Comparison of ENCODE assay signal across 8 cellular contexts in genomic region chr16:73232555-73233422, GRCh38.
DNase-seq lines count a peak whose midpoint lies in the region; ATAC-seq and TF ChIP-seq lines count a peak whose summit lies in the region.

No MANE protein-coding gene starts in this region.

- H3K79me1 ChIP-seq in mesenchymal stem cell (replicated peaks; ENCODE audit: low read length, poor library complexity, severe bottlenecking): no peaks in the 10 kb centered on the region

- H2BK12ac ChIP-seq in mesenchymal stem cell (ENCODE audit: low read length in 2 of 2): no peak overlapping the region

- H2AFZ ChIP-seq in mesenchymal stem cell (ENCODE audit: low read depth, low read length): no peak overlapping the region

- no peaks in the 10 kb centered on the region for H3K9me3 ChIP-seq in HUES48 (ENCODE audit: control insufficient read depth, insufficient read depth, low read length)
- H3K9me3 ChIP-seq in mesenchymal stem cell (ENCODE audit: control insufficient read depth, low read length): no peaks in the 10 kb centered on the region

- H2BK15ac ChIP-seq in mesenchymal stem cell (ENCODE audit: low read depth, poor library complexity, severe bottlenecking): no peak overlapping the region

- no peak overlapping the region for H3K14ac ChIP-seq in mesenchymal stem cell (ENCODE audit: low read length in 2 of 2)

- DNase-seq in ACHN (peak; percentile 87), choroid plexus epithelial cell (ENCODE audit: low read depth) (peak; percentile 94), mesenchymal stem cell (peak; percentile 87), NCI-H187 (lab: John Stamatoyannopoulos, UW) (no peak)
- DNase-seq in activated effector memory CD4-positive, alpha-beta T cell treated with anti-CD3 and anti-CD28 coated beads, Interleukin-2, amount 50 U/mL, for 16 hours: no peak

- no peak overlapping the region for H3K9ac ChIP-seq in HUES48 (ENCODE audit: low read depth, low read length)
- peak overlapping the region; percentile 79 for H3K9ac ChIP-seq in mesenchymal stem cell (ENCODE audit: low read length)

- WGBS in mesenchymal stem cell: 63% methylated on average over 26 of the region's 27 CpGs

- no peak overlapping the region for H4K91ac ChIP-seq in mesenchymal stem cell (ENCODE audit: low read length)

- H3K4me2 ChIP-seq in mesenchymal stem cell (ENCODE audit: low read length, poor library complexity, severe bottlenecking): no peak overlapping the region

- no peak overlapping the region for H4K8ac ChIP-seq in mesenchymal stem cell (ENCODE audit: low read length)

- in situ Hi-C loops in ACHN (cut with HindIII; ENCODE audit: low pct_ligation_motif_present, low pct_unique_long_range_greater_than_20kb, low sequenced_read_pairs): no loop called here

- H3K4me3 ChIP-seq in HUES48 (ENCODE audit: low read depth, low read length): peak overlapping the region; percentile 3; the same call in 1 of the 2 replicates
- peak overlapping the region; percentile 33 for H3K4me3 ChIP-seq in choroid plexus epithelial cell (ENCODE audit: low read depth, low read length)
- peak overlapping the region in 1 of 2 experiments; percentile 75 for H3K4me3 ChIP-seq in mesenchymal stem cell (ENCODE audit: insufficient read depth in 1 of 2, low read depth in 1 of 2, low read length in 2 of 2)

- H3K4me1 ChIP-seq in HUES48 (ENCODE audit: control insufficient read depth, insufficient read depth, low read length) (peaks cover 6% of the 10 kb centered on the region; the same call in 1 of the 2 replicates), mesenchymal stem cell (ENCODE audit: control insufficient read depth, insufficient read depth, low read depth, low read length) (no peaks in the 10 kb centered on the region)

- H3K36me3 ChIP-seq in HUES48 (ENCODE audit: control insufficient read depth, insufficient read depth, low read length): no peaks in the 10 kb centered on the region
- no peaks in the 10 kb centered on the region for H3K36me3 ChIP-seq in mesenchymal stem cell (ENCODE audit: control insufficient read depth in 1 of 2, insufficient read depth in 2 of 2, low read depth in 1 of 2, low read length in 2 of 2)

- H2BK120ac ChIP-seq in mesenchymal stem cell (ENCODE audit: low read depth, low read length): no peak overlapping the region

- ATAC-seq in GM21825 (IDR thresholded peaks at IDR 0.05; ENCODE audit: unreplicated experiment): no peak
- no peak for ATAC-seq in HG03565 (IDR thresholded peaks at IDR 0.05; ENCODE audit: unreplicated experiment)

- H3K18ac ChIP-seq in mesenchymal stem cell (ENCODE audit: low read depth in 1 of 2, low read length in 2 of 2): no peak overlapping the region

- no peak overlapping the region for H2AK5ac ChIP-seq in mesenchymal stem cell (ENCODE audit: low read length, severe bottlenecking)

- H3K27me3 ChIP-seq in HUES48 (ENCODE audit: control insufficient read depth, insufficient read depth, low read length): peaks cover 13% of the 10 kb centered on the region
- H3K27me3 ChIP-seq in mesenchymal stem cell (ENCODE audit: control insufficient read depth in 1 of 2, insufficient read depth in 1 of 2, low read length in 2 of 2): peaks cover 0 to 23% of the 10 kb centered on the region in 2 experiments

- H3K27ac ChIP-seq in HUES48 (ENCODE audit: low read depth, low read length) (no peak overlapping the region), mesenchymal stem cell (ENCODE audit: low read length, poor library complexity, severe bottlenecking) (no peak overlapping the region)

- TF ChIP-seq CTCF in choroid plexus epithelial cell (conservative IDR thresholded peaks at IDR 0.05; ENCODE audit: low read depth, low read length): no peak

- H3K23ac ChIP-seq in mesenchymal stem cell (ENCODE audit: low read length in 2 of 2): no peak overlapping the region

- no peak overlapping the region for H3K4ac ChIP-seq in mesenchymal stem cell (ENCODE audit: low read depth in 1 of 2, low read length in 2 of 2)

- no peak overlapping the region for H2BK5ac ChIP-seq in mesenchymal stem cell (ENCODE audit: low read depth, low read length, poor library complexity, severe bottlenecking)

Comparison
In these comparisons a context has a peak if more than half of its experiments do, and no peak if none do; other contexts are left out.
1. DNase-seq: peak in ACHN (single experiment), choroid plexus epithelial cell (single experiment) and mesenchymal stem cell (single experiment); none in activated effector memory CD4-positive, alpha-beta T cell treated with anti-CD3 and anti-CD28 coated beads, Interleukin-2, amount 50 U/mL, for 16 hours (single experiment) and NCI-H187 (0 of 2).